1 cellular context compared by ENCODE assay signal in the genomic region with DNA sequence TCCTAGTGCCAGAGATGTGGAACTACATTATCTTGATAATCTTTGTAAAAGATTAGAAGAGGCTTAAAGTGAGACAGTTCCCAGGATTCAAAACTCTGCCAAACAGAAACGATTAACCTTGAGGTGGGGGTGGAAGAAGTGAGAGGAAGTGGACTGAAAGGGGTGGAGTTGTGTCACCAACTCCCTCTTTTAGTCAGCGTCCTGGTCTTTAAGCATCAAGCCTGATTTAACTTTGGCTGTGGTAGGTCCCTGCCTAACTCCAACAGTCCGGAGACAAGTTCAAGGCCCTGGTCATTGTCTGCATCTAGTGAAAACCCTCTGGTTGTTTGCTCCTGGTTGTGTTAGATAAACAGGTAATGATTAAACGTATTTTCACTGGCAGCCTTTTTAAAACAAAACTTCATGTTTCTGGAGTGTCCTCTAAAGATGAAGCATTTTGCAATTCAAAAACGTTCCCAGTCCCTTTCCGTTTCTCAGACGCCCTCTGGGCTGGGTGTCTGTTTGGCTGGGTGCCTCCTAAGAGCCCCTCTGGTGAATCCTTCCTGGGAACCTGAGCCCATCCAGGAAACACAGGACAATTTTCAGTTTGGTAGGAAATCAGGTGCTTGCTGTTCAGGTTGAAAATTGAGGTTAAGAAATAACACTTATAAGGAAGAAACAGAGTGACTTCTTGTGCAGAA.
A peak's percentile ranks its signal among the peaks of the same experiment; 100 is the strongest.
TF ChIP-seq lines count a peak whose summit lies in the region.

No MANE protein-coding gene starts in this region.

TF ChIP-seq in HepG2, 621 proteins besides CTCF, POLR2A, EP300 and RAD21 (continued from another document and continues in another):
- TF ChIP-seq, protein P1, sequence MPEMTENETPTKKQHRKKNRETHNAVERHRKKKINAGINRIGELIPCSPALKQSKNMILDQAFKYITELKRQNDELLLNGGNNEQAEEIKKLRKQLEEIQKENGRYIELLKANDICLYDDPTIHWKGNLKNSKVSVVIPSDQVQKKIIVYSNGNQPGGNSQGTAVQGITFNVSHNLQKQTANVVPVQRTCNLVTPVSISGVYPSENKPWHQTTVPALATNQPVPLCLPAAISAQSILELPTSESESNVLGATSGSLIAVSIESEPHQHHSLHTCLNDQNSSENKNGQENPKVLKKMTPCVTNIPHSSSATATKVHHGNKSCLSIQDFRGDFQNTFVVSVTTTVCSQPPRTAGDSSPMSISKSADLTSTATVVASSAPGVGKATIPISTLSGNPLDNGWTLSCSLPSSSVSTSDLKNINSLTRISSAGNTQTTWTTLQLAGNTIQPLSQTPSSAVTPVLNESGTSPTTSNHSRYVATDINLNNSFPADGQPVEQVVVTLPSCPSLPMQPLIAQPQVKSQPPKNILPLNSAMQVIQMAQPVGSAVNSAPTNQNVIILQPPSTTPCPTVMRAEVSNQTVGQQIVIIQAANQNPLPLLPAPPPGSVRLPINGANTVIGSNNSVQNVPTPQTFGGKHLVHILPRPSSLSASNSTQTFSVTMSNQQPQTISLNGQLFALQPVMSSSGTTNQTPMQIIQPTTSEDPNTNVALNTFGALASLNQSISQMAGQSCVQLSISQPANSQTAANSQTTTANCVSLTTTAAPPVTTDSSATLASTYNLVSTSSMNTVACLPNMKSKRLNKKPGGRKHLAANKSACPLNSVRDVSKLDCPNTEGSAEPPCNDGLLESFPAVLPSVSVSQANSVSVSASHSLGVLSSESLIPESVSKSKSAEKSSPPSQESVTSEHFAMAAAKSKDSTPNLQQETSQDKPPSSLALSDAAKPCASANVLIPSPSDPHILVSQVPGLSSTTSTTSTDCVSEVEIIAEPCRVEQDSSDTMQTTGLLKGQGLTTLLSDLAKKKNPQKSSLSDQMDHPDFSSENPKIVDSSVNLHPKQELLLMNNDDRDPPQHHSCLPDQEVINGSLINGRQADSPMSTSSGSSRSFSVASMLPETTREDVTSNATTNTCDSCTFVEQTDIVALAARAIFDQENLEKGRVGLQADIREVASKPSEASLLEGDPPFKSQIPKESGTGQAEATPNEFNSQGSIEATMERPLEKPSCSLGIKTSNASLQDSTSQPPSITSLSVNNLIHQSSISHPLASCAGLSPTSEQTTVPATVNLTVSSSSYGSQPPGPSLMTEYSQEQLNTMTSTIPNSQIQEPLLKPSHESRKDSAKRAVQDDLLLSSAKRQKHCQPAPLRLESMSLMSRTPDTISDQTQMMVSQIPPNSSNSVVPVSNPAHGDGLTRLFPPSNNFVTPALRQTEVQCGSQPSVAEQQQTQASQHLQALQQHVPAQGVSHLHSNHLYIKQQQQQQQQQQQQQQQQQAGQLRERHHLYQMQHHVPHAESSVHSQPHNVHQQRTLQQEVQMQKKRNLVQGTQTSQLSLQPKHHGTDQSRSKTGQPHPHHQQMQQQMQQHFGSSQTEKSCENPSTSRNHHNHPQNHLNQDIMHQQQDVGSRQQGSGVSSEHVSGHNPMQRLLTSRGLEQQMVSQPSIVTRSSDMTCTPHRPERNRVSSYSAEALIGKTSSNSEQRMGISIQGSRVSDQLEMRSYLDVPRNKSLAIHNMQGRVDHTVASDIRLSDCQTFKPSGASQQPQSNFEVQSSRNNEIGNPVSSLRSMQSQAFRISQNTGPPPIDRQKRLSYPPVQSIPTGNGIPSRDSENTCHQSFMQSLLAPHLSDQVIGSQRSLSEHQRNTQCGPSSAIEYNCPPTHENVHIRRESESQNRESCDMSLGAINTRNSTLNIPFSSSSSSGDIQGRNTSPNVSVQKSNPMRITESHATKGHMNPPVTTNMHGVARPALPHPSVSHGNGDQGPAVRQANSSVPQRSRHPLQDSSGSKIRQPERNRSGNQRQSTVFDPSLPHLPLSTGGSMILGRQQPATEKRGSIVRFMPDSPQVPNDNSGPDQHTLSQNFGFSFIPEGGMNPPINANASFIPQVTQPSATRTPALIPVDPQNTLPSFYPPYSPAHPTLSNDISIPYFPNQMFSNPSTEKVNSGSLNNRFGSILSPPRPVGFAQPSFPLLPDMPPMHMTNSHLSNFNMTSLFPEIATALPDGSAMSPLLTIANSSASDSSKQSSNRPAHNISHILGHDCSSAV (CRISPR knock-in tag; IDR thresholded peaks at IDR 0.05; ENCODE audit: borderline replicate concordance), result no peak
- TF ChIP-seq, protein P2, sequence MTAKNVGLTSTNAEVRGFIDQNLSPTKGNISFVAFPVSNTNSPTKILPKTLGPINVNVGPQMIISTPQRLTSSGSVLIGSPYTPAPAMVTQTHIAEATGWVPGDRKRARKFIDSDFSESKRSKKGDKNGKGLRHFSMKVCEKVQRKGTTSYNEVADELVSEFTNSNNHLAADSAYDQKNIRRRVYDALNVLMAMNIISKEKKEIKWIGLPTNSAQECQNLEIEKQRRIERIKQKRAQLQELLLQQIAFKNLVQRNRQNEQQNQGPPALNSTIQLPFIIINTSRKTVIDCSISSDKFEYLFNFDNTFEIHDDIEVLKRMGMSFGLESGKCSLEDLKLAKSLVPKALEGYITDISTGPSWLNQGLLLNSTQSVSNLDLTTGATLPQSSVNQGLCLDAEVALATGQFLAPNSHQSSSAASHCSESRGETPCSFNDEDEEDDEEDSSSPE (CRISPR knock-in tag; IDR thresholded peaks at IDR 0.05), result no peak
- TF ChIP-seq, protein P3, sequence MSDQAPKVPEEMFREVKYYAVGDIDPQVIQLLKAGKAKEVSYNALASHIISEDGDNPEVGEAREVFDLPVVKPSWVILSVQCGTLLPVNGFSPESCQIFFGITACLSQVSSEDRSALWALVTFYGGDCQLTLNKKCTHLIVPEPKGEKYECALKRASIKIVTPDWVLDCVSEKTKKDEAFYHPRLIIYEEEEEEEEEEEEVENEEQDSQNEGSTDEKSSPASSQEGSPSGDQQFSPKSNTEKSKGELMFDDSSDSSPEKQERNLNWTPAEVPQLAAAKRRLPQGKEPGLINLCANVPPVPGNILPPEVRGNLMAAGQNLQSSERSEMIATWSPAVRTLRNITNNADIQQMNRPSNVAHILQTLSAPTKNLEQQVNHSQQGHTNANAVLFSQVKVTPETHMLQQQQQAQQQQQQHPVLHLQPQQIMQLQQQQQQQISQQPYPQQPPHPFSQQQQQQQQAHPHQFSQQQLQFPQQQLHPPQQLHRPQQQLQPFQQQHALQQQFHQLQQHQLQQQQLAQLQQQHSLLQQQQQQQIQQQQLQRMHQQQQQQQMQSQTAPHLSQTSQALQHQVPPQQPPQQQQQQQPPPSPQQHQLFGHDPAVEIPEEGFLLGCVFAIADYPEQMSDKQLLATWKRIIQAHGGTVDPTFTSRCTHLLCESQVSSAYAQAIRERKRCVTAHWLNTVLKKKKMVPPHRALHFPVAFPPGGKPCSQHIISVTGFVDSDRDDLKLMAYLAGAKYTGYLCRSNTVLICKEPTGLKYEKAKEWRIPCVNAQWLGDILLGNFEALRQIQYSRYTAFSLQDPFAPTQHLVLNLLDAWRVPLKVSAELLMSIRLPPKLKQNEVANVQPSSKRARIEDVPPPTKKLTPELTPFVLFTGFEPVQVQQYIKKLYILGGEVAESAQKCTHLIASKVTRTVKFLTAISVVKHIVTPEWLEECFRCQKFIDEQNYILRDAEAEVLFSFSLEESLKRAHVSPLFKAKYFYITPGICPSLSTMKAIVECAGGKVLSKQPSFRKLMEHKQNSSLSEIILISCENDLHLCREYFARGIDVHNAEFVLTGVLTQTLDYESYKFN (CRISPR knock-in tag; conservative IDR thresholded peaks at IDR 0.05), result peak; percentile 49
- TF ChIP-seq ARHGAP35 (CRISPR knock-in tag; IDR thresholded peaks at IDR 0.05; ENCODE audit: borderline replicate concordance) (no peak), ZFP62 (CRISPR knock-in tag; IDR thresholded peaks at IDR 0.05) (no peak), MIER2 (CRISPR knock-in tag; IDR thresholded peaks at IDR 0.05) (no peak), ZSCAN22 (CRISPR knock-in tag; IDR thresholded peaks at IDR 0.05) (no peak), SAP130 (CRISPR knock-in tag; IDR thresholded peaks at IDR 0.05; ENCODE audit: low read depth) (peak; percentile 42), CENPT (CRISPR knock-in tag; IDR thresholded peaks at IDR 0.05; ENCODE audit: low read depth) (no peak), ZMYM2 (CRISPR knock-in tag; IDR thresholded peaks at IDR 0.05) (0 out of 2 replicates have a peak, but pooled peaks have one; percentile 28), SOX6 (IDR thresholded peaks at IDR 0.05) (no peak), SOX6 (CRISPR knock-in tag; IDR thresholded peaks at IDR 0.05) (peak; percentile 86), HES4 (CRISPR knock-in tag; IDR thresholded peaks at IDR 0.05; ENCODE audit: borderline replicate concordance) (no peak), ZNF160 (CRISPR knock-in tag; IDR thresholded peaks at IDR 0.05) (0 out of 2 replicates have a peak, but pooled peaks have one; percentile 22), MLLT10 (CRISPR knock-in tag; IDR thresholded peaks at IDR 0.05) (no peak), ZNF383 (CRISPR knock-in tag; IDR thresholded peaks at IDR 0.05; ENCODE audit: borderline replicate concordance) (no peak), MTA3 (CRISPR knock-in tag; IDR thresholded peaks at IDR 0.05) (no peak), MAFK (conservative IDR thresholded peaks at IDR 0.05 in 1 of 2, IDR thresholded peaks at IDR 0.05 in 1 of 2; ENCODE audit: low read length in 2 of 2) (0 out of 4 replicates have a peak, but pooled peaks of 1 of the 2 experiments have one; percentile 23), POGZ (CRISPR knock-in tag; IDR thresholded peaks at IDR 0.05) (peak; percentile 43; the same call in 1 of the 2 replicates), MTA1 (CRISPR knock-in tag; IDR thresholded peaks at IDR 0.05; ENCODE audit: borderline replicate concordance) (no peak), CCDC6 (CRISPR knock-in tag; IDR thresholded peaks at IDR 0.05) (no peak), ZNF788 (CRISPR knock-in tag; IDR thresholded peaks at IDR 0.05; ENCODE audit: borderline replicate concordance) (no peak), NCOA1 (CRISPR knock-in tag; IDR thresholded peaks at IDR 0.05) (no peak), CREM (IDR thresholded peaks at IDR 0.05) (0 out of 2 replicates have a peak, but pooled peaks have one; percentile 18), CREM (CRISPR knock-in tag; IDR thresholded peaks at IDR 0.05) (no peak), FOXK1 (CRISPR knock-in tag; IDR thresholded peaks at IDR 0.05; ENCODE audit: borderline replicate concordance, low read depth) (no peak), ATRX (CRISPR knock-in tag; IDR thresholded peaks at IDR 0.05; ENCODE audit: borderline replicate concordance) (no peak), ETV5 (CRISPR knock-in tag; IDR thresholded peaks at IDR 0.05; ENCODE audit: borderline replicate concordance) (peak; percentile 25; the same call in 1 of the 2 replicates), FOXK2 (IDR thresholded peaks at IDR 0.05) (no peak), ZNF343 (CRISPR knock-in tag; IDR thresholded peaks at IDR 0.05) (no peak), IRX3 (CRISPR knock-in tag; IDR thresholded peaks at IDR 0.05; ENCODE audit: borderline replicate concordance, low read depth) (no peak), SP4 (CRISPR knock-in tag; IDR thresholded peaks at IDR 0.05) (no peak), FOXP1 (IDR thresholded peaks at IDR 0.05) (no peak), FOXP1 (CRISPR knock-in tag; IDR thresholded peaks at IDR 0.05) (peak; percentile 72; the same call in 1 of the 2 replicates), SUZ12 (IDR thresholded peaks at IDR 0.05; ENCODE audit: low read depth, low read length) (no peak), MED8 (CRISPR knock-in tag; IDR thresholded peaks at IDR 0.05; ENCODE audit: insufficient replicate concordance) (peak; percentile 31)
- TF ChIP-seq, protein P4, sequence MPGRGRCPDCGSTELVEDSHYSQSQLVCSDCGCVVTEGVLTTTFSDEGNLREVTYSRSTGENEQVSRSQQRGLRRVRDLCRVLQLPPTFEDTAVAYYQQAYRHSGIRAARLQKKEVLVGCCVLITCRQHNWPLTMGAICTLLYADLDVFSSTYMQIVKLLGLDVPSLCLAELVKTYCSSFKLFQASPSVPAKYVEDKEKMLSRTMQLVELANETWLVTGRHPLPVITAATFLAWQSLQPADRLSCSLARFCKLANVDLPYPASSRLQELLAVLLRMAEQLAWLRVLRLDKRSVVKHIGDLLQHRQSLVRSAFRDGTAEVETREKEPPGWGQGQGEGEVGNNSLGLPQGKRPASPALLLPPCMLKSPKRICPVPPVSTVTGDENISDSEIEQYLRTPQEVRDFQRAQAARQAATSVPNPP (CRISPR knock-in tag; IDR thresholded peaks at IDR 0.05), result no peak
- TF ChIP-seq, protein P5, sequence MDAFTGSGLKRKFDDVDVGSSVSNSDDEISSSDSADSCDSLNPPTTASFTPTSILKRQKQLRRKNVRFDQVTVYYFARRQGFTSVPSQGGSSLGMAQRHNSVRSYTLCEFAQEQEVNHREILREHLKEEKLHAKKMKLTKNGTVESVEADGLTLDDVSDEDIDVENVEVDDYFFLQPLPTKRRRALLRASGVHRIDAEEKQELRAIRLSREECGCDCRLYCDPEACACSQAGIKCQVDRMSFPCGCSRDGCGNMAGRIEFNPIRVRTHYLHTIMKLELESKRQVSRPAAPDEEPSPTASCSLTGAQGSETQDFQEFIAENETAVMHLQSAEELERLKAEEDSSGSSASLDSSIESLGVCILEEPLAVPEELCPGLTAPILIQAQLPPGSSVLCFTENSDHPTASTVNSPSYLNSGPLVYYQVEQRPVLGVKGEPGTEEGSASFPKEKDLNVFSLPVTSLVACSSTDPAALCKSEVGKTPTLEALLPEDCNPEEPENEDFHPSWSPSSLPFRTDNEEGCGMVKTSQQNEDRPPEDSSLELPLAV (CRISPR knock-in tag; conservative IDR thresholded peaks at IDR 0.05; ENCODE audit: low read depth), result no peak
- TF ChIP-seq, protein P6, sequence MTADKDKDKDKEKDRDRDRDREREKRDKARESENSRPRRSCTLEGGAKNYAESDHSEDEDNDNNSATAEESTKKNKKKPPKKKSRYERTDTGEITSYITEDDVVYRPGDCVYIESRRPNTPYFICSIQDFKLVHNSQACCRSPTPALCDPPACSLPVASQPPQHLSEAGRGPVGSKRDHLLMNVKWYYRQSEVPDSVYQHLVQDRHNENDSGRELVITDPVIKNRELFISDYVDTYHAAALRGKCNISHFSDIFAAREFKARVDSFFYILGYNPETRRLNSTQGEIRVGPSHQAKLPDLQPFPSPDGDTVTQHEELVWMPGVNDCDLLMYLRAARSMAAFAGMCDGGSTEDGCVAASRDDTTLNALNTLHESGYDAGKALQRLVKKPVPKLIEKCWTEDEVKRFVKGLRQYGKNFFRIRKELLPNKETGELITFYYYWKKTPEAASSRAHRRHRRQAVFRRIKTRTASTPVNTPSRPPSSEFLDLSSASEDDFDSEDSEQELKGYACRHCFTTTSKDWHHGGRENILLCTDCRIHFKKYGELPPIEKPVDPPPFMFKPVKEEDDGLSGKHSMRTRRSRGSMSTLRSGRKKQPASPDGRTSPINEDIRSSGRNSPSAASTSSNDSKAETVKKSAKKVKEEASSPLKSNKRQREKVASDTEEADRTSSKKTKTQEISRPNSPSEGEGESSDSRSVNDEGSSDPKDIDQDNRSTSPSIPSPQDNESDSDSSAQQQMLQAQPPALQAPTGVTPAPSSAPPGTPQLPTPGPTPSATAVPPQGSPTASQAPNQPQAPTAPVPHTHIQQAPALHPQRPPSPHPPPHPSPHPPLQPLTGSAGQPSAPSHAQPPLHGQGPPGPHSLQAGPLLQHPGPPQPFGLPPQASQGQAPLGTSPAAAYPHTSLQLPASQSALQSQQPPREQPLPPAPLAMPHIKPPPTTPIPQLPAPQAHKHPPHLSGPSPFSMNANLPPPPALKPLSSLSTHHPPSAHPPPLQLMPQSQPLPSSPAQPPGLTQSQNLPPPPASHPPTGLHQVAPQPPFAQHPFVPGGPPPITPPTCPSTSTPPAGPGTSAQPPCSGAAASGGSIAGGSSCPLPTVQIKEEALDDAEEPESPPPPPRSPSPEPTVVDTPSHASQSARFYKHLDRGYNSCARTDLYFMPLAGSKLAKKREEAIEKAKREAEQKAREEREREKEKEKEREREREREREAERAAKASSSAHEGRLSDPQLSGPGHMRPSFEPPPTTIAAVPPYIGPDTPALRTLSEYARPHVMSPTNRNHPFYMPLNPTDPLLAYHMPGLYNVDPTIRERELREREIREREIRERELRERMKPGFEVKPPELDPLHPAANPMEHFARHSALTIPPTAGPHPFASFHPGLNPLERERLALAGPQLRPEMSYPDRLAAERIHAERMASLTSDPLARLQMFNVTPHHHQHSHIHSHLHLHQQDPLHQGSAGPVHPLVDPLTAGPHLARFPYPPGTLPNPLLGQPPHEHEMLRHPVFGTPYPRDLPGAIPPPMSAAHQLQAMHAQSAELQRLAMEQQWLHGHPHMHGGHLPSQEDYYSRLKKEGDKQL (CRISPR knock-in tag; IDR thresholded peaks at IDR 0.05; ENCODE audit: low read depth), result no peak
